ENCODE assay signal across 29 cellular contexts in genomic region chr2:48264632-48265031, GRCh38.
"Had no signal": no experiment of that assay in that cellular context is flagged by ENCODE, and none has a peak within 500 bp of the region (broad histone marks: within the 10 kb centered on the region; RNA-seq: fewer than 3 reads in every experiment).

No MANE protein-coding gene starts in this region.

- ATAC-seq: activated CD4-positive, CD25-positive, alpha-beta regulatory T cell treated with anti-CD3 and anti-CD28 coated beads, Interleukin-2, amount 50 U/mL, for 24 hours; activated CD8-positive, alpha-beta T cell treated with anti-CD3 and anti-CD28 coated beads, Interleukin-2, amount 10 ng/mL, durations not matched to agents 7 days and 5 days; activated naive CD4-positive, alpha-beta T cell treated with anti-CD3 and anti-CD28 coated beads, Interleukin-2, amount 50 U/mL, for 72 hours; activated naive CD8-positive, alpha-beta T cell treated with anti-CD3 and anti-CD28 coated beads, Interleukin-2, amount 50 U/mL, for 24 hours; activated T-cell treated with anti-CD3 and anti-CD28 coated beads, Interleukin-2, amount 50 U/mL, for 4 hours; body of pancreas; T-helper 17 cell had no signal

- H3K9me3 Mint-ChIP-seq: activated T-cell treated with anti-CD3 and anti-CD28 coated beads, Interleukin-2, amount 50 U/mL, for 4 hours had no signal

- H3K4me1 ChIP-seq: ascending aorta, body of pancreas, SJCRH30 had no signal

- H3K4me1 Mint-ChIP-seq: activated naive CD8-positive, alpha-beta T cell treated with anti-CD3 and anti-CD28 coated beads, Interleukin-2, amount 50 U/mL, for 24 hours had no signal

- DNase-seq: activated CD4-positive, alpha-beta T cell treated with anti-CD3 and anti-CD28 coated beads for 4 hours; activated CD4-positive, alpha-beta T cell treated with anti-CD3 and anti-CD28 coated beads, Interleukin-2, amount 50 U/mL, for 4 hours; activated CD8-positive, alpha-beta T cell treated with anti-CD3 and anti-CD28 coated beads, Interleukin-2, amount 10 ng/mL, durations not matched to agents 7 days and 5 days; activated effector memory CD4-positive, alpha-beta T cell treated with anti-CD3 and anti-CD28 coated beads, Interleukin-2, amount 50 U/mL, for 16 hours; activated naive CD4-positive, alpha-beta T cell treated with Interleukin-2 at 50 U/mL for 16 hours; activated naive CD8-positive, alpha-beta T cell treated with anti-CD3 and anti-CD28 coated beads, Interleukin-2, amount 50 U/mL, for 24 hours; activated T-cell treated with anti-CD3 and anti-CD28 coated beads, Interleukin-2, amount 50 U/mL, for 4 hours; amniotic stem cell; body of pancreas; central memory CD4-positive, alpha-beta T cell; Karpas-422; NCI-H1105; NCI-H1436; NCI-H1694 treated with DMSO at 0.1 percent for 48 hours; NCI-H2029 treated with DMSO at 0.1 percent for 48 hours; NCI-H345; NCI-H510A; NCI-H526 treated with DMSO at 0.1 percent for 48 hours; NCI-H82; Peyer's patch; Right ventricle myocardium superior; SJCRH30; SK-N-SH; T-helper 17 cell; T-helper 9 cell had no signal

- H3K4me3 ChIP-seq: ascending aorta, body of pancreas, Peyer's patch, SJCRH30 had no signal

- H3K4me3 Mint-ChIP-seq: activated CD8-positive, alpha-beta T cell treated with anti-CD3 and anti-CD28 coated beads, Interleukin-2, amount 10 ng/mL, durations not matched to agents 7 days and 5 days; activated naive CD8-positive, alpha-beta T cell treated with anti-CD3 and anti-CD28 coated beads, Interleukin-2, amount 50 U/mL, for 24 hours; activated T-cell treated with anti-CD3 and anti-CD28 coated beads, Interleukin-2, amount 50 U/mL, for 4 hours; T-helper 17 cell had no signal

- H3K27ac Mint-ChIP-seq: activated CD8-positive, alpha-beta T cell treated with anti-CD3 and anti-CD28 coated beads, Interleukin-2, amount 10 ng/mL, durations not matched to agents 7 days and 5 days; activated naive CD4-positive, alpha-beta T cell treated with anti-CD3 and anti-CD28 coated beads, Interleukin-2, amount 50 U/mL, for 72 hours; activated naive CD8-positive, alpha-beta T cell treated with anti-CD3 and anti-CD28 coated beads, Interleukin-2, amount 50 U/mL, for 24 hours; T-helper 17 cell had no signal

- H3K27ac ChIP-seq: ascending aorta, body of pancreas, Peyer's patch, RWPE1, SJCRH30 had no signal

- H3K27me3 ChIP-seq: ascending aorta, body of pancreas, Peyer's patch, SJCRH30 had no signal

- H3K36me3 ChIP-seq: ascending aorta, Peyer's patch, SJCRH30 had no signal

- H3K9me3 ChIP-seq: ascending aorta, body of pancreas, Peyer's patch, SJCRH30, SK-N-SH had no signal
